9 cellular contexts compared by ENCODE assay signal in the genomic region with DNA sequence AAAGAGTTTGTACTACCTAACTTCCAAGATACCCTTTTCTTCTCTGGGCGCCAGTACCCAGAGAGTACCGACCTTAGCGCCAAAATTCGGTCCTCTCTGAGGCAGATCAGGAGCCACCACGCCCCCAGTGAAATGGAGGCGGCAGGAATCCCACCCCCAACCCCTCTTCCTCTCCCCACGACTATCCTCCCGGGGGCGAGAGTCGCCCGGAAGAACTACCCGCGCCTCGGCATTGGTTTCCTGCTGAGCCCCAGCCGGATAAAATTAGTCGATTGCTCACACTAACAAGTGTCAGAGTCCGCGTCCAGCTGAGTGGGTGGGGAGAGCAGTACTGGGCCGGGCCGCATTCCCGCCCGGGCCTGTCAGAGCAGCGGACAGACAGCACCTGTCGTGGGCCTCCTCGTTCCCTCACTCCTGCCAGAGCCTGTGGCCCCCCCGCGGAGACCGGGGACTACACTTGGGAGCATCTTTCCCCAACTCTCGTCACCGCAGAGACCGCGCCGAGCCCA.
DNase-seq lines count a peak whose midpoint lies in the region; ATAC-seq and TF ChIP-seq lines count a peak whose summit lies in the region.
"Had no signal": no experiment of that assay in that cellular context is flagged by ENCODE, and none has a peak within 500 bp of the region (broad histone marks: within the 10 kb centered on the region; RNA-seq: fewer than 3 reads in every experiment).

No MANE protein-coding gene starts in this region.

- WGBS in sigmoid colon, 2 donors = 0 to 1% methylated on average over 33 of the region's 33 CpGs

- H3K27ac ChIP-seq in brain microvascular endothelial cell (no peak overlapping the region), sigmoid colon (peak overlapping the region; percentile 86 to 92 (median 88))
- H3K27ac ChIP-seq: C4-2B had no signal

- ATAC-seq in HG02943 (IDR thresholded peaks at IDR 0.05; ENCODE audit: low read depth, unreplicated experiment) (peak; percentile 32), SK-N-SH treated with all-trans-retinoic acid at 6 μM for 48 hours (peak; percentile 67)

- H3K27me3 ChIP-seq in brain microvascular endothelial cell (replicated peaks) = no peaks in the 10 kb centered on the region
- H3K27me3 ChIP-seq in iPS-15b (ENCODE audit: control insufficient read depth, insufficient read depth, low read length) = no peaks in the 10 kb centered on the region
- H3K27me3 ChIP-seq in sigmoid colon = no peaks in the 10 kb centered on the region

- H3K4me1 ChIP-seq in iPS-15b (ENCODE audit: control insufficient read depth, insufficient read depth, low read length) = peaks cover 5% of the 10 kb centered on the region
- peaks cover 0 to 18% (median 6%) of the 10 kb centered on the region in 4 donors for H3K4me1 ChIP-seq in sigmoid colon

- no peak for TF ChIP-seq EP300 in sigmoid colon (IDR thresholded peaks at IDR 0.05)

- no peaks in the 10 kb centered on the region for H3K9me3 ChIP-seq in iPS-15b (ENCODE audit: control insufficient read depth, insufficient read depth, low read length)
- no peaks in the 10 kb centered on the region for H3K9me3 ChIP-seq in sigmoid colon

- DNase-seq in NCI-H1417 (lab: John Stamatoyannopoulos, UW) (peak in 2 of 3 experiments; percentile 79 to 82), NCI-H1417 treated with DMSO at 0.1 percent for 48 hours (lab: John Stamatoyannopoulos, UW) (no peak), brain microvascular endothelial cell (peak; percentile 27), sigmoid colon (peak; percentile 92), SK-N-DZ (ENCODE audit: low spot score) (no peak)

- no peak overlapping the region for H3K9ac ChIP-seq in iPS-15b (ENCODE audit: low read depth, low read length)

- peak overlapping the region; percentile 51 for H3K4me3 ChIP-seq in brain microvascular endothelial cell (ENCODE audit: low read depth, low read length)
- peak overlapping the region; percentile 51 for H3K4me3 ChIP-seq in iPS-15b (ENCODE audit: low read depth, low read length)
- peak overlapping the region; percentile 35 to 56 (median 49) for H3K4me3 ChIP-seq in sigmoid colon

- in situ Hi-C loops in brain microvascular endothelial cell (cut with HindIII; ENCODE audit: low pct_ligation_motif_present, low sequenced_read_pairs) = no loop called here

- intact Hi-C loops in sigmoid colon (cut with DNase I) = loop anchor here (1.0 to 10.0 kb wide), 4 partner anchors 114 to 971 kb away; a partner anchor contains a TSS

- no peak for TF ChIP-seq CTCF in brain microvascular endothelial cell (IDR thresholded peaks at IDR 0.05; ENCODE audit: low read depth, low read length, missing control alignments)
- no peak for TF ChIP-seq CTCF in sigmoid colon (IDR thresholded peaks at IDR 0.05)

- H3K36me3 ChIP-seq in brain microvascular endothelial cell (replicated peaks) = no peaks in the 10 kb centered on the region
- H3K36me3 ChIP-seq in iPS-15b (ENCODE audit: control insufficient read depth, insufficient read depth, low read length) = no peaks in the 10 kb centered on the region
- H3K36me3 ChIP-seq in sigmoid colon = no peaks in the 10 kb centered on the region

- peak in 1 of 2 donors; percentile 6 for TF ChIP-seq POLR2A in sigmoid colon (IDR thresholded peaks at IDR 0.05)

TF ChIP-seq in SK-N-SH treated with all-trans-retinoic acid at 6 μM for 48 hours, 23 proteins besides CTCF, POLR2A, EP300 and RAD21:
- TF ChIP-seq ZFP3 (CRISPR knock-in tag; IDR thresholded peaks at IDR 0.05) (no peak), SNAI2 (CRISPR knock-in tag; IDR thresholded peaks at IDR 0.05) (no peak)
- TF ChIP-seq, protein P1, sequence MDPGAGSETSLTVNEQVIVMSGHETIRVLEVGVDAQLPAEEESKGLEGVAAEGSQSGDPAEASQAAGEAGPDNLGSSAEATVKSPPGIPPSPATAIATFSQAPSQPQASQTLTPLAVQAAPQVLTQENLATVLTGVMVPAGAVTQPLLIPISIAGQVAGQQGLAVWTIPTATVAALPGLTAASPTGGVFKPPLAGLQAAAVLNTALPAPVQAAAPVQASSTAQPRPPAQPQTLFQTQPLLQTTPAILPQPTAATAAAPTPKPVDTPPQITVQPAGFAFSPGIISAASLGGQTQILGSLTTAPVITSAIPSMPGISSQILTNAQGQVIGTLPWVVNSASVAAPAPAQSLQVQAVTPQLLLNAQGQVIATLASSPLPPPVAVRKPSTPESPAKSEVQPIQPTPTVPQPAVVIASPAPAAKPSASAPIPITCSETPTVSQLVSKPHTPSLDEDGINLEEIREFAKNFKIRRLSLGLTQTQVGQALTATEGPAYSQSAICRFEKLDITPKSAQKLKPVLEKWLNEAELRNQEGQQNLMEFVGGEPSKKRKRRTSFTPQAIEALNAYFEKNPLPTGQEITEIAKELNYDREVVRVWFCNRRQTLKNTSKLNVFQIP (CRISPR knock-in tag; IDR thresholded peaks at IDR 0.05; ENCODE audit: borderline replicate concordance, low read depth) = no peak

Comparison
In these comparisons a context has a peak if more than half of its experiments do, and no peak if none do; other contexts are left out.
1. DNase-seq: peak in NCI-H1417 (2 of 3), brain microvascular endothelial cell (single experiment) and sigmoid colon (single experiment); none in NCI-H1417 treated with DMSO at 0.1 percent for 48 hours (single experiment) and SK-N-DZ (single experiment).
2. Peak in every context shown above with its lines, with median percentiles within 50 percentile points of each other: H3K4me3 ChIP-seq.